ENCODE assay signal across 9 cellular contexts in the genomic region with DNA sequence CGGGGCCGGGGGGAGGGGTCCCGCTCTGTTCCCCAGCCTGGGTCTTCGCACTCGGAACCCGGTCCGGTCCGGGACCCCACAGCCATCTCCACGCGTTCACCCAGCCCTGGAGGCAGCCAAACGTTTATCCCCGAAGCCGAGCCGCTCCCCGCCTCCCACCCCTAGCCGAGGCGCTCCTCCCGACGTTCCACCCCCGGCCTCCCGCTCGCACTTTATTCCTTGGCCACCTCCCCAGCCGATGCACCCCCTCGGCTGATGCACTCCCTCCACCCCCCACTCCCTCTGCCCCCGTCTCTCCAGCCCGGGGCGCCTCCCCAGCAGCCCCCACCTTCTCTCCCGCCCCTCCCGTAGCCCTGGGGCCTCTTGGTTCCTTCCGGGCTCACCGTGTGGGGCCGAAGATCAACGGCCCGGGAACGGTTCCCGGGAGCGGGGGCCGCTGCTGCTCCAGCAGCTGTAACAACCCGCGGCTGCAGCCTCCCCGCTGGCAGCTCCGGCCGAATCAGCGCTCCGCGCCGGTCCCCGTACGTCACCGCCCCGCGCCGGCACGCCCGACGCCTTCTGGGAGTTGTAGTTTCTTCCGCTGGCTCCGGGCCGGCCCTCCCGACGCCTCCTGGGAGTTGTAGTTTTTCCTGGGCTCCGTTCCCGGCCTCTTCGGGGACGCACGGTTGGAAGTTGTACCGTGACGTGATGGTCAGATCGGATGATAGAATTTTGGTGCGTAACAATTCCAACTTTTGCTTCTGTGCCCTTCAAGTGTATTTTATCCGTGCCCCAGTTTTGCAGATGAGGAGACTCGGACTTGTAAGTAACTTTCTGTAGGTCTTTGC. TPM values are rescaled to one million over a fixed set of nuclear protein-coding genes. Genes with fewer than 3 reads are reported as not detected.
DNase-seq lines count a peak whose midpoint lies in the region; ATAC-seq and TF ChIP-seq lines count a peak whose summit lies in the region.
"Had no signal": no experiment of that assay in that cellular context is flagged by ENCODE, and none has a peak within 500 bp of the region (broad histone marks: within the 10 kb centered on the region; RNA-seq: fewer than 3 reads in every experiment).

A gene with protein sequence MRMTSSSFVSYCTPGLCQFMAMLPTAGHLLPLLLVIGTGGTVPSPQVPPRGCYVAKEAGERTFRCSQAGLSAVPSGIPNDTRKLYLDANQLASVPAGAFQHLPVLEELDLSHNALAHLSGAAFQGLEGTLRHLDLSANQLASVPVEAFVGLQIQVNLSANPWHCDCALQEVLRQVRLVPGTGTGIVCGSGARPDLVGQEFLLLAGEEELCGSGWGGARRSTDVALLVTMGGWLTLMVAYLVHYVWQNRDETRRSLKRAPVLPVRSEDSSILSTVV (plus strand): TSS at position 632 of the 827 bp plus-strand sequence. CDS start 13,792 bp downstream, outside the sequence.
A gene with protein sequence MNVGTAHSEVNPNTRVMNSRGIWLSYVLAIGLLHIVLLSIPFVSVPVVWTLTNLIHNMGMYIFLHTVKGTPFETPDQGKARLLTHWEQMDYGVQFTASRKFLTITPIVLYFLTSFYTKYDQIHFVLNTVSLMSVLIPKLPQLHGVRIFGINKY (minus strand): TSS at position 501 of the 827 bp plus-strand sequence. CDS start 3,398 bp downstream, outside the sequence.

- peaks cover 14% of the 10 kb centered on the region for H3K4me1 ChIP-seq in colonic mucosa

- H3K27ac ChIP-seq in colonic mucosa, result peak within 1 kb of the TSS; percentile 78
- peak within 1 kb of the TSS; percentile 72 for H3K27ac ChIP-seq in layer of hippocampus (ENCODE audit: low read depth, low read length)

- ATAC-seq in HG03442 (IDR thresholded peaks at IDR 0.05; ENCODE audit: unreplicated experiment), result peak; percentile 70

- H3K9me3 ChIP-seq in colonic mucosa, result no peaks in the 10 kb centered on the region

- peaks cover 4% of the 10 kb centered on the region for H3K36me3 ChIP-seq in colonic mucosa

- no peak for TF ChIP-seq CTCF in colonic mucosa (IDR thresholded peaks at IDR 0.05)

- intact Hi-C loops in colonic mucosa (cut with DNase I), result no loop called here

- DNase-seq in AML-193 (lab: John Stamatoyannopoulos, UW), result peak; percentile 84 to 90
- peak; percentile 89 for DNase-seq in GM19238 (ENCODE audit: insufficient read length, low spot score)
- DNase-seq in NCI-H524 treated with DMSO at 0.1 percent for 48 hours (lab: John Stamatoyannopoulos, UW), result peak; percentile 60
- DNase-seq in activated CD4-positive, alpha-beta T cell treated with anti-CD3 and anti-CD28 coated beads for 48 hours, result peak; percentile 95
- peak; percentile 96 for DNase-seq in colonic mucosa
- DNase-seq in stimulated activated CD4-positive, alpha-beta T cell treated with anti-CD3 and anti-CD28 coated beads, Interleukin-1b, Interleukin-23, amount 100 ng/mL, for 24 hours (ENCODE audit: low read depth in 4 of 4, low spot score in 1 of 4), result peak; percentile 71 to 90 (median 86)

- H3K27me3 ChIP-seq in colonic mucosa (no peaks in the 10 kb centered on the region), layer of hippocampus (ENCODE audit: control insufficient read depth, insufficient read depth, low read length) (no peaks in the 10 kb centered on the region)

- peak within 1 kb of the TSS; percentile 86 for H3K4me3 ChIP-seq in colonic mucosa

- peak within 1 kb of the TSS; percentile 85 to 92 for H3K9ac ChIP-seq in colonic mucosa (ENCODE audit: low read depth in 2 of 2, low read length in 2 of 2)

RNA-seq across cellular contexts. Expression of the first gene that starts in this region (rescaled TPM):
- total RNA-seq in colonic mucosa, result not detected
- total RNA-seq: T-helper 2 cell treated with Interferon-gamma antibody and Interleukin-4, amounts not matched to agents 100 ng/mL and 5 ng/mL, for 36 hours had no signal

RNA-seq across cellular contexts. Expression of the second gene that starts in this region (rescaled TPM):
- total RNA-seq in colonic mucosa, result 10 to 100 TPM; 57.2 to 69.3 TPM

Comparison
In these comparisons a context has a peak if more than half of its experiments do, and no peak if none do; other contexts are left out.
1. Peak in every context shown above with its lines: DNase-seq, ATAC-seq, H3K4me3 ChIP-seq and H3K27ac ChIP-seq.